ENCODE assay signal across 22 cellular contexts in genomic region chr12:116182359-116183063, GRCh38.
A peak's percentile ranks its signal among the peaks of the same experiment; 100 is the strongest.
DNase-seq lines count a peak whose midpoint lies in the region; ATAC-seq, FAIRE-seq and TF ChIP-seq lines count a peak whose summit lies in the region.
"Had no signal": no experiment of that assay in that cellular context is flagged by ENCODE, and none has a peak within 500 bp of the region (broad histone marks: within the 10 kb centered on the region; RNA-seq: fewer than 3 reads in every experiment).

No MANE protein-coding gene starts in this region.

- no peak overlapping the region for H3K9ac ChIP-seq in IMR-90 (ENCODE audit: low read depth, low read length)
- H3K9ac ChIP-seq: BLaER1 had no signal

- dilution Hi-C loops in IMR-90 (cut with HindIII; ENCODE audit: low sequenced_read_pairs, unreplicated experiment) = no loop called here

- H4K20me1 ChIP-seq in IMR-90 (ENCODE audit: insufficient read depth, low read length) = peaks cover 88% of the 10 kb centered on the region

- H3K56ac ChIP-seq in IMR-90 (ENCODE audit: extremely low read depth, insufficient read depth, low read length) = no peak overlapping the region

- H3K27ac Mint-ChIP-seq in activated naive CD4-positive, alpha-beta T cell treated with anti-CD3 and anti-CD28 coated beads, Interleukin-2, amount 50 U/mL, for 24 hours = peak overlapping the region; percentile 56
- H3K27ac Mint-ChIP-seq in osteocyte (ENCODE audit: unreplicated experiment) = peak overlapping the region; percentile 15
- H3K27ac Mint-ChIP-seq: stimulated activated naive CD8-positive, alpha-beta T cell treated with anti-CD3 and anti-CD28 coated beads, Interleukin-15, amount 100 ng/mL, for 72 hours had no signal

- no peaks in the 10 kb centered on the region for H3K9me3 Mint-ChIP-seq in activated naive CD4-positive, alpha-beta T cell treated with anti-CD3 and anti-CD28 coated beads, Interleukin-2, amount 50 U/mL, for 24 hours
- H3K9me3 Mint-ChIP-seq in osteocyte (ENCODE audit: unreplicated experiment) = no peaks in the 10 kb centered on the region
- H3K9me3 Mint-ChIP-seq: activated T-cell treated with anti-CD3 and anti-CD28 coated beads, Interleukin-2, amount 50 U/mL, for 4 hours; stimulated activated naive CD8-positive, alpha-beta T cell treated with anti-CD3 and anti-CD28 coated beads, Interleukin-15, amount 100 ng/mL, for 72 hours had no signal

- FAIRE-seq in bronchial epithelial cell (lab: Jason Lieb, UNC) = peak; percentile 40
- FAIRE-seq: A204.1 had no signal

- H3K4me1 ChIP-seq in IMR-90 (ENCODE audit: control insufficient read depth, insufficient read depth, low read length) = peaks cover 6% of the 10 kb centered on the region
- H3K4me1 ChIP-seq: HAP-1 had no signal

- H4K8ac ChIP-seq in IMR-90 (ENCODE audit: low read depth in 2 of 2, low read length in 2 of 2) = no peak overlapping the region

- H3K36me3 ChIP-seq in IMR-90 (ENCODE audit: control insufficient read depth, insufficient read depth, low read length) = no peaks in the 10 kb centered on the region
- no peaks in the 10 kb centered on the region for H3K36me3 ChIP-seq in bronchial epithelial cell (ENCODE audit: control insufficient read depth, insufficient read depth, low read length)
- H3K36me3 ChIP-seq: HAP-1, spleen, tibial nerve had no signal

- POLR2A ChIA-PET in IMR-90 (lab: Charles Lee; ENCODE audit: unreplicated experiment) = no interaction called here

- no peak for TF ChIP-seq POLR2A in IMR-90 (IDR thresholded peaks at IDR 0.05; ENCODE audit: low read depth, low read length)

- H2BK20ac ChIP-seq in IMR-90 (ENCODE audit: low read depth, low read length) = no peak overlapping the region

- H2BK5ac ChIP-seq in IMR-90 (ENCODE audit: low read depth, low read length, poor library complexity, severe bottlenecking) = no peak overlapping the region

- 100% methylated on average over 1 of the region's 1 CpG; no CpG with 5 or more reads in 1 of the 2 experiments for WGBS in IMR-90 (ENCODE audit: extremely low coverage in 2 of 2, insufficient read length in 1 of 2), 2 experiments

- no peak overlapping the region for H3K27ac ChIP-seq in IMR-90 (ENCODE audit: insufficient read depth, low read length)
- H3K27ac ChIP-seq: BLaER1, epithelial cell of prostate, spleen, tibial nerve had no signal

- peaks cover 6% of the 10 kb centered on the region for H3K9me1 ChIP-seq in IMR-90 (ENCODE audit: insufficient read depth, low read length)

- no peak overlapping the region for H2BK15ac ChIP-seq in IMR-90 (ENCODE audit: low read depth, low read length)

- no peak overlapping the region for H4K5ac ChIP-seq in IMR-90 (ENCODE audit: low read depth, low read length)

- H2AFZ ChIP-seq in IMR-90 (replicated peaks; ENCODE audit: low read length, poor library complexity) = no peak overlapping the region

- H3K9me3 ChIP-seq in IMR-90 (ENCODE audit: control insufficient read depth, insufficient read depth, low read length) = no peaks in the 10 kb centered on the region
- H3K9me3 ChIP-seq: BLaER1, HAP-1, spleen, tibial nerve had no signal

- H3K4ac ChIP-seq in IMR-90 (ENCODE audit: low read depth, low read length) = no peak overlapping the region

- no peak overlapping the region for H3K4me3 Mint-ChIP-seq in activated naive CD4-positive, alpha-beta T cell treated with anti-CD3 and anti-CD28 coated beads, Interleukin-2, amount 50 U/mL, for 24 hours
- H3K4me3 Mint-ChIP-seq in osteocyte (ENCODE audit: unreplicated experiment) = no peak overlapping the region
- H3K4me3 Mint-ChIP-seq: activated T-cell treated with anti-CD3 and anti-CD28 coated beads, Interleukin-2, amount 50 U/mL, for 4 hours; stimulated activated naive CD8-positive, alpha-beta T cell treated with anti-CD3 and anti-CD28 coated beads, Interleukin-15, amount 100 ng/mL, for 72 hours had no signal

- no peak overlapping the region for H4K91ac ChIP-seq in IMR-90 (ENCODE audit: insufficient read depth, low read depth, low read length)

- no peak overlapping the region for H2AK9ac ChIP-seq in IMR-90 (replicated peaks; ENCODE audit: low read depth, low read length, poor library complexity)

- no peak overlapping the region for H3K4me2 ChIP-seq in IMR-90 (ENCODE audit: low read depth, low read length)
- H3K4me2 ChIP-seq: BLaER1 had no signal

- no peaks in the 10 kb centered on the region for H3K36me3 Mint-ChIP-seq in activated naive CD4-positive, alpha-beta T cell treated with anti-CD3 and anti-CD28 coated beads, Interleukin-2, amount 50 U/mL, for 24 hours
- no peaks in the 10 kb centered on the region for H3K36me3 Mint-ChIP-seq in osteocyte (ENCODE audit: unreplicated experiment)

- no peak for ATAC-seq in IMR-90 (ENCODE audit: low read depth)
- no peak for ATAC-seq in GM19324 (IDR thresholded peaks at IDR 0.05; ENCODE audit: low FRiP score, unreplicated experiment)
- ATAC-seq: stimulated activated naive CD8-positive, alpha-beta T cell treated with anti-CD3 and anti-CD28 coated beads, Interleukin-15, amount 100 ng/mL, for 72 hours had no signal

- H3K18ac ChIP-seq in IMR-90 (ENCODE audit: low read depth, low read length) = no peak overlapping the region

- no peak overlapping the region; the same call in 1 of the 2 replicates for H3K14ac ChIP-seq in IMR-90 (replicated peaks; ENCODE audit: low read depth, low read length)

- TF ChIP-seq CTCF in IMR-90 (conservative IDR thresholded peaks at IDR 0.05; ENCODE audit: low read depth, low read length) (no peak), bronchial epithelial cell (IDR thresholded peaks at IDR 0.05; ENCODE audit: insufficient read depth, low read length, severe bottlenecking) (no peak), osteocyte (IDR thresholded peaks at IDR 0.05) (no peak)

- TF ChIP-seq RAD21 in IMR-90 (IDR thresholded peaks at IDR 0.05; ENCODE audit: low read length) = no peak

- no peak for DNase-seq in activated naive CD4-positive, alpha-beta T cell treated with Interleukin-2 at 50 U/mL for 16 hours
- no peak for DNase-seq in IMR-90
- DNase-seq in bronchial epithelial cell (ENCODE audit: low read depth) = no peak
- no peak for DNase-seq in osteocyte (ENCODE audit: extremely low spot score, unreplicated experiment)
- no peak for DNase-seq in HK-2 (ENCODE audit: unreplicated experiment)
- no peak for DNase-seq in AG20443 (ENCODE audit: low spot score)
- DNase-seq: activated CD4-positive, CD25-positive, alpha-beta regulatory T cell treated with anti-CD3 and anti-CD28 coated beads, Interleukin-2, amount 50 U/mL, for 72 hours; activated naive CD4-positive, alpha-beta T cell; activated T-cell treated with anti-CD3 and anti-CD28 coated beads, Interleukin-2, amount 50 U/mL, for 4 hours; anterior cingulate cortex; NCI-H1694 treated with DMSO at 0.1 percent for 48 hours; NCI-H69; spleen; stimulated activated CD4-positive, alpha-beta T cell treated with anti-CD3 and anti-CD28 coated beads, Interleukin-4, amount 100 ng/mL, for 1 hour; stimulated activated naive CD8-positive, alpha-beta T cell treated with anti-CD3 and anti-CD28 coated beads, Interleukin-15, amount 100 ng/mL, for 72 hours had no signal

- no peak overlapping the region for H2AK5ac ChIP-seq in IMR-90 (ENCODE audit: low read depth, low read length)

- peak overlapping the region; percentile 40; the same call in 1 of the 2 replicates for H3K23ac ChIP-seq in IMR-90 (ENCODE audit: low read depth, low read length)

- no peaks in the 10 kb centered on the region for H3K27me3 ChIP-seq in IMR-90 (ENCODE audit: control insufficient read depth, insufficient read depth, low read length)
- no peaks in the 10 kb centered on the region for H3K27me3 ChIP-seq in bronchial epithelial cell (ENCODE audit: control insufficient read depth, insufficient read depth, low read length)
- H3K27me3 ChIP-seq: BLaER1, spleen, tibial nerve had no signal

- CTCF ChIA-PET in IMR-90 (lab: Yijun Ruan, JAX) = no interaction called here

- peaks cover 36 to 75% of the 10 kb centered on the region in 2 experiments for H3K79me1 ChIP-seq in IMR-90 (ENCODE audit: low read depth in 1 of 2, low read length in 2 of 2)

- intact Hi-C loops in IMR-90 (cut with micrococcal nuclease) = loop anchor here (5.0 kb wide), 1 partner anchor 155 kb away; no protein-coding TSS in a partner anchor

- H2BK120ac ChIP-seq in IMR-90 (ENCODE audit: low read depth, low read length) = no peak overlapping the region

- H3K4me1 Mint-ChIP-seq in activated naive CD4-positive, alpha-beta T cell treated with anti-CD3 and anti-CD28 coated beads, Interleukin-2, amount 50 U/mL, for 24 hours = peaks cover 86% of the 10 kb centered on the region
- peaks cover 67% of the 10 kb centered on the region for H3K4me1 Mint-ChIP-seq in osteocyte (ENCODE audit: unreplicated experiment)

- BruUV-seq in IMR-90 (replicated peaks; lab: Mats Ljungman, UMichigan) = no TSS peak

- no peaks in the 10 kb centered on the region for H3K27me3 Mint-ChIP-seq in activated naive CD4-positive, alpha-beta T cell treated with anti-CD3 and anti-CD28 coated beads, Interleukin-2, amount 50 U/mL, for 24 hours
- no peaks in the 10 kb centered on the region for H3K27me3 Mint-ChIP-seq in osteocyte (ENCODE audit: unreplicated experiment)
- H3K27me3 Mint-ChIP-seq: stimulated activated naive CD8-positive, alpha-beta T cell treated with anti-CD3 and anti-CD28 coated beads, Interleukin-15, amount 100 ng/mL, for 72 hours had no signal

- H3K4me3 ChIP-seq in IMR-90 (ENCODE audit: insufficient read depth, low read depth, low read length) (no peak overlapping the region), bronchial epithelial cell (ENCODE audit: low read depth, low read length) (no peak overlapping the region)
- H3K4me3 ChIP-seq: BLaER1, HAP-1, spleen, tibial nerve had no signal

- in situ Hi-C loops in IMR-90 (cut with MboI; ENCODE audit: low sequenced_read_pairs) = no loop called here

TF ChIP-seq in IMR-90, 13 proteins besides CTCF, POLR2A, EP300 and RAD21 (continues in another document):
- no peak for TF ChIP-seq SMC3 (IDR thresholded peaks at IDR 0.05; ENCODE audit: low read depth, low read length)
- TF ChIP-seq CHD1 (IDR thresholded peaks at IDR 0.05; ENCODE audit: low read depth, low read length) = no peak
- TF ChIP-seq RCOR1 (IDR thresholded peaks at IDR 0.05; ENCODE audit: insufficient replicate concordance, low read length) = no peak
- TF ChIP-seq BHLHE40 (IDR thresholded peaks at IDR 0.05; ENCODE audit: low read depth, low read length) = no peak
- TF ChIP-seq FOS (IDR thresholded peaks at IDR 0.05; ENCODE audit: low read depth, low read length) = no peak
- no peak for TF ChIP-seq MAZ (IDR thresholded peaks at IDR 0.05; ENCODE audit: borderline replicate concordance, low read depth, low read length)
- TF ChIP-seq, protein P1, sequence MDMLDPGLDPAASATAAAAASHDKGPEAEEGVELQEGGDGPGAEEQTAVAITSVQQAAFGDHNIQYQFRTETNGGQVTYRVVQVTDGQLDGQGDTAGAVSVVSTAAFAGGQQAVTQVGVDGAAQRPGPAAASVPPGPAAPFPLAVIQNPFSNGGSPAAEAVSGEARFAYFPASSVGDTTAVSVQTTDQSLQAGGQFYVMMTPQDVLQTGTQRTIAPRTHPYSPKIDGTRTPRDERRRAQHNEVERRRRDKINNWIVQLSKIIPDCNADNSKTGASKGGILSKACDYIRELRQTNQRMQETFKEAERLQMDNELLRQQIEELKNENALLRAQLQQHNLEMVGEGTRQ (IDR thresholded peaks at IDR 0.05; ENCODE audit: low read depth, low read length) = no peak
- no peak for TF ChIP-seq RFX5 (IDR thresholded peaks at IDR 0.05; ENCODE audit: low read depth, low read length)
